ENCODE assay signal across 21 cellular contexts in the genomic region with DNA sequence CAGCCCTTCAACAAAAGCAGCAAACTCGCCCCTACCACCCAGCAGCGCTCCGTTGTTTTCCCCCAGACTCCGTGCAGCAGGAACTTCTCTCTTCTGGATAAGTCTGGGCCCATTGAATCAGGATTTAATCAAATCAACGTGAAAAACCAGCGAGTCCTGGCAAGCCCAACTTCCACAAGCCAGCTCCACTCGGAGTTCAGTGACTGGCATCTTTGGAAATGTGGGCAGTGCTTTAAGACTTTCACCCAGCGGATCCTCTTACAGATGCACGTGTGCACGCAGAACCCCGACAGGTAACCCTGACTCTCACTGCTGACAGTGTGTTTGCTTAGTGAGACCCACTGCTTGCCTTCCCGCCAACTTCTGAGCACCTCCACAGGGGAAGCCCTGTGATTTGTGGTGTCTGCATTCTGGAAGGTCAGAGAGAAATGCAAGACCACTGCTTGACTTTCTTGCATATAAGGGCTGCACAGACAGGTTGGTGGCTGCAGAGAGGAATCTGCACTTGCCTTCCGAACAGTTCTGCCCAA.
A peak's percentile ranks its signal among the peaks of the same experiment; 100 is the strongest.
DNase-seq lines count a peak whose midpoint lies in the region; ATAC-seq, FAIRE-seq and TF ChIP-seq lines count a peak whose summit lies in the region.
"Had no signal": no experiment of that assay in that cellular context is flagged by ENCODE, and none has a peak within 500 bp of the region (broad histone marks: within the 10 kb centered on the region; RNA-seq: fewer than 3 reads in every experiment).

No MANE protein-coding gene starts in this region.

- no peaks in the 10 kb centered on the region for H4K20me1 ChIP-seq in mammary epithelial cell (ENCODE audit: insufficient read depth, low read length)
- H4K20me1 ChIP-seq in keratinocyte (ENCODE audit: control insufficient read depth, extremely low read depth, insufficient read depth, low read length): no peaks in the 10 kb centered on the region

- H3K9me1 ChIP-seq in keratinocyte (ENCODE audit: control insufficient read depth, extremely low read depth, insufficient read depth, low read length): no peaks in the 10 kb centered on the region

- TF ChIP-seq CTCF in mammary epithelial cell (conservative IDR thresholded peaks at IDR 0.05 in 1 of 2, IDR thresholded peaks at IDR 0.05 in 1 of 2; ENCODE audit: extremely low read depth in 1 of 2, insufficient read depth in 1 of 2, low read depth in 1 of 2, low read length in 2 of 2) (no peak), breast epithelium (IDR thresholded peaks at IDR 0.05) (no peak), bronchial epithelial cell (IDR thresholded peaks at IDR 0.05; ENCODE audit: insufficient read depth, low read length, severe bottlenecking) (no peak), keratinocyte (optimal IDR thresholded peaks at IDR 0.05 in 1 of 3, IDR thresholded peaks at IDR 0.05 in 1 of 3, conservative IDR thresholded peaks at IDR 0.05 in 1 of 3; ENCODE audit: extremely low read depth in 1 of 3, insufficient read depth in 2 of 3, low read length in 3 of 3) (no peak)

- no peak for ATAC-seq in GM21381 (IDR thresholded peaks at IDR 0.05; ENCODE audit: unreplicated experiment)

- H3K4me2 ChIP-seq in mammary epithelial cell (ENCODE audit: insufficient read depth, low read depth, low read length) (peak overlapping the region; percentile 36), keratinocyte (ENCODE audit: control insufficient read depth, extremely low read depth, insufficient read depth, low read depth, low read length) (peak overlapping the region; percentile 86)

- H2AFZ ChIP-seq in mammary epithelial cell (ENCODE audit: low read depth, low read length) (peak overlapping the region; percentile 50), keratinocyte (ENCODE audit: control insufficient read depth, low read length) (peak overlapping the region; percentile 69)

- H3K27me3 ChIP-seq in mammary epithelial cell (ENCODE audit: insufficient read depth, low read length) (no peaks in the 10 kb centered on the region), breast epithelium (no peaks in the 10 kb centered on the region), bronchial epithelial cell (ENCODE audit: control insufficient read depth, insufficient read depth, low read length) (peaks cover 3% of the 10 kb centered on the region), keratinocyte (ENCODE audit: control insufficient read depth, extremely low read depth, insufficient read depth, low read length) (no peaks in the 10 kb centered on the region)
- H3K27me3 ChIP-seq: MG63 had no signal

- no peak for TF ChIP-seq POLR2A in breast epithelium (IDR thresholded peaks at IDR 0.05)

- H3K4me1 ChIP-seq in mammary epithelial cell (ENCODE audit: insufficient read depth, low read length) (peaks cover 2% of the 10 kb centered on the region), breast epithelium (no peaks in the 10 kb centered on the region), keratinocyte (ENCODE audit: control insufficient read depth, extremely low read depth, insufficient read depth, low read length) (peaks cover 13% of the 10 kb centered on the region)

- H3K79me2 ChIP-seq in mammary epithelial cell (ENCODE audit: insufficient read depth, low read length) (no peaks in the 10 kb centered on the region), keratinocyte (ENCODE audit: control insufficient read depth, insufficient read depth, low read length) (no peaks in the 10 kb centered on the region)

- FAIRE-seq in bronchial epithelial cell (lab: Jason Lieb, UNC) (no peak), keratinocyte (lab: Jason Lieb, UNC) (peak; percentile 56)

- CTCF ChIA-PET in mammary epithelial cell (lab: Charles Lee; ENCODE audit: low non-redundant PET): no interaction called here

- H3K27ac ChIP-seq in mammary epithelial cell (ENCODE audit: insufficient read depth, low read depth, low read length) (no peak overlapping the region), breast epithelium (no peak overlapping the region), keratinocyte (ENCODE audit: control insufficient read depth, insufficient read depth, low read length) (no peak overlapping the region)

- BruUV-seq in mammary epithelial cell (replicated peaks; lab: Mats Ljungman, UMichigan): no TSS peak

- H3K4me3 ChIP-seq in mammary epithelial cell (replicated peaks in 1 of 3; ENCODE audit: insufficient read depth in 1 of 3, low read depth in 2 of 3, low read length in 3 of 3) (no peak overlapping the region), breast epithelium (no peak overlapping the region), bronchial epithelial cell (ENCODE audit: low read depth, low read length) (no peak overlapping the region), keratinocyte (ENCODE audit: control insufficient read depth in 2 of 3, extremely low read depth in 1 of 3, insufficient read depth in 2 of 3, low read depth in 1 of 3, low read length in 3 of 3) (peak overlapping the region in 2 of 3 experiments; percentile 34 to 35)
- H3K4me3 ChIP-seq: MG63 had no signal

- in situ Hi-C loops in mammary epithelial cell (cut with MboI; ENCODE audit: low sequenced_read_pairs in 2 of 2): no loop called here

- H3K36me3 ChIP-seq in mammary epithelial cell (ENCODE audit: insufficient read depth, low read length): no peaks in the 10 kb centered on the region
- no peaks in the 10 kb centered on the region for H3K36me3 ChIP-seq in breast epithelium
- no peaks in the 10 kb centered on the region for H3K36me3 ChIP-seq in bronchial epithelial cell (ENCODE audit: control insufficient read depth, insufficient read depth, low read length)
- H3K36me3 ChIP-seq in keratinocyte (ENCODE audit: control insufficient read depth in 2 of 2, extremely low read depth in 1 of 2, insufficient read depth in 2 of 2, low read length in 2 of 2): no peaks in the 10 kb centered on the region
- H3K36me3 ChIP-seq: MG63 had no signal

- dilution Hi-C loops in mammary epithelial cell (cut with HindIII; ENCODE audit: low sequenced_read_pairs) (no loop called here), keratinocyte (cut with MboI; ENCODE audit: extremely low pct_ligation_motif_present, low sequenced_read_pairs) (no loop called here)

- DNase-seq in mammary epithelial cell (peak; percentile 49), breast epithelium (ENCODE audit: low spot score in 2 of 2) (no peak), bronchial epithelial cell (ENCODE audit: low read depth) (peak; percentile 83), keratinocyte (ENCODE audit: low read depth, low spot score) (no peak), activated gamma-delta T cell (lab: John Stamatoyannopoulos, UW) (no peak), NCI-H226 (no peak)
- no peak for DNase-seq in activated CD4-positive, alpha-beta T cell treated with anti-CD3 and anti-CD28 coated beads for 48 hours
- DNase-seq: CD4-positive, CD25-positive, alpha-beta regulatory T cell; COR-L47; DMS153; GDM1; Kasumi-1; MG63; NCI-H1048; NCI-H1436; NCI-H2029; NCI-H2171 treated with DMSO at 0.1 percent for 48 hours; NCI-H446 treated with DMSO at 0.1 percent for 48 hours; OCI-M1; RPMI8226 had no signal

- H3K9ac ChIP-seq in mammary epithelial cell (ENCODE audit: insufficient read depth, low read length) (no peak overlapping the region), keratinocyte (ENCODE audit: control insufficient read depth, extremely low read depth, insufficient read depth, low read length) (no peak overlapping the region)

- WGBS in mammary epithelial cell (ENCODE audit: low coverage, missing lambda C conversion rate): 16% methylated on average over 11 of the region's 13 CpGs

- intact Hi-C loops in mammary epithelial cell (cut with micrococcal nuclease): no loop called here
- intact Hi-C loops in breast epithelium (cut with DNase I; ENCODE audit: low total_unique reads): no loop called here

- H3K9me3 ChIP-seq in mammary epithelial cell (replicated peaks; ENCODE audit: insufficient read depth, low read length) (no peaks in the 10 kb centered on the region), breast epithelium (no peaks in the 10 kb centered on the region), keratinocyte (ENCODE audit: control insufficient read depth, low read depth, low read length) (no peaks in the 10 kb centered on the region)
- H3K9me3 ChIP-seq: MG63 had no signal

Comparison
In these comparisons a context has a peak if more than half of its experiments do, and no peak if none do; other contexts are left out.
1. DNase-seq: peak in mammary epithelial cell (single experiment) and bronchial epithelial cell (single experiment); none in breast epithelium (0 of 2), keratinocyte (single experiment), activated gamma-delta T cell (single experiment), NCI-H226 (single experiment) and activated CD4-positive, alpha-beta T cell treated with anti-CD3 and anti-CD28 coated beads for 48 hours (single experiment).
2. H3K4me3 ChIP-seq: peak in keratinocyte (2 of 3); none in mammary epithelial cell (0 of 3), breast epithelium (0 of 3) and bronchial epithelial cell (single experiment).